In the genomic region with DNA sequence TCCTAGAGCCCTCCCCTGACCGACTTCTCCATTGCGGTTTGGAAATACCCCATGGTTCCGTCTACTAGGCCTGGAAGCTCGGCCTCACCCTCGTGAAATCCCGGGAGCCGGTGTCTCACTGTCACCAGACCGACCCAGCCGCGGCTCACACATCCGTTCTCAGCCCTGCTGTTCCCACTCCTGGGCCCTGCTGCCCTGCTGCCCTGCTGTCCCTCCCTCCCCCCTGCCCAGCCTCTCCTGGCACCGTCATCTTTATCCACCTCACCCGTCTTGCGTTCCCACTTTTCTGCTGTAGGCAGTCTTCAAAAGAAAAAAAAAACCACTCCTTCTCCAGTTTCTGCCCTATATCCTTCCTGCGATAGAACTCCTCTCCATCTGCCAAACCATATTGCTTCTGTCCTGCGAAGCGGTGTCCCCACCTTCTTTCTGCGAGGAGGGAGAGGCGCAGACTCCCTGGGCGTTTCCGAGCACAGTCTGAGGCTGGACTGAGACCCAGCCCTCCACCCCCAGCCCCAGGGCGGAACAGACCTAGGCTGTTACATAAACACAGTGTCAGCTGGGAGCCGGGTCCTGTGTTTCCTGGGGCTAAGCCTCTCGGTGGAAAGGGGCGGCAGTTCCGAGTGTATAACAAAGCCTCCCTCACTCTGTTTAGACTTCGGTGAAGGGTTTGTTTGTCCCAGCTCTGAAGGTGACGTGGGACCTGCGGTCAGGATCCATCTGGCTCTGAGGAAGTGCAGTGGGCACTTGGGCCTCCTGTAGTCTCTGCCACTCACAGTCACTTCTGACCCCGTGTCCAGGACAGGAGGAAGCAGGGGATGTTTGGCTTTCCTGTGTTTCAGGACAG, we compare ENCODE assay signal across 8 cellular contexts. TPM values are rescaled to one million over a fixed set of nuclear protein-coding genes. Genes with fewer than 3 reads are reported as not detected.
DNase-seq lines count a peak whose midpoint lies in the region; ATAC-seq and TF ChIP-seq lines count a peak whose summit lies in the region.

No MANE protein-coding gene starts in this region.

- H3K79me2 ChIP-seq in hepatocyte = peaks cover 73% of the 10 kb centered on the region

- H3K4me2 ChIP-seq in hepatocyte = peak overlapping the region; percentile 100

- BruUV-seq in A673 (replicated peaks; lab: Mats Ljungman, UMichigan) = no TSS peak

- no peaks in the 10 kb centered on the region for H3K9me2 ChIP-seq in hepatocyte (replicated peaks; ENCODE audit: insufficient read depth)

- POLR2A ChIA-PET in A673 (lab: Charles Lee; ENCODE audit: low non-redundant PET) = no interaction called here

- no peak overlapping the region for H2AFZ ChIP-seq in hepatocyte

- CTCF ChIA-PET in A673 (lab: Charles Lee) = no interaction called here

- H3K4me3 ChIP-seq in A673 (ENCODE audit: low read depth, low read length, poor library complexity, severe bottlenecking) (no peak overlapping the region), HFF-Myc (replicated peaks; ENCODE audit: low read depth, low read length) (peak overlapping the region; percentile 97), hepatocyte (no peak overlapping the region)

- TF ChIP-seq CTCF in A673 (conservative IDR thresholded peaks at IDR 0.05; ENCODE audit: low read depth, low read length) (no peak), HFF-Myc (IDR thresholded peaks at IDR 0.05; ENCODE audit: low read depth, low read length, missing control alignments) (no peak), hepatocyte (IDR thresholded peaks at IDR 0.05; ENCODE audit: poor library complexity) (no peak)

- peaks cover 61% of the 10 kb centered on the region for H4K20me1 ChIP-seq in hepatocyte (ENCODE audit: insufficient read depth, poor library complexity, severe bottlenecking)

- H3K9me3 ChIP-seq in A673 (ENCODE audit: low read depth, low read length, poor library complexity, severe bottlenecking) (no peaks in the 10 kb centered on the region), hepatocyte (ENCODE audit: low read depth) (no peaks in the 10 kb centered on the region)

- H3K36me3 ChIP-seq in A673 (ENCODE audit: insufficient read depth, low read length, poor library complexity, severe bottlenecking) (peaks cover 18% of the 10 kb centered on the region), hepatocyte (replicated peaks; ENCODE audit: insufficient read depth, low read depth) (no peaks in the 10 kb centered on the region)

- no peaks in the 10 kb centered on the region for H3K27me3 ChIP-seq in A673 (replicated peaks; ENCODE audit: insufficient read depth, low read depth, low read length, poor library complexity)
- H3K27me3 ChIP-seq in hepatocyte = no peaks in the 10 kb centered on the region

- intact Hi-C loops in A673 (cut with micrococcal nuclease; ENCODE audit: unreplicated experiment) = no loop called here

- 32% methylated on average over 26 of the region's 30 CpGs for WGBS in hepatocyte (ENCODE audit: low lambda C conversion rate, missing lambda C conversion rate)

- H3K4me1 ChIP-seq in A673 (ENCODE audit: insufficient read depth, low read length, poor library complexity, severe bottlenecking) (peaks cover 20% of the 10 kb centered on the region), hepatocyte (ENCODE audit: insufficient read depth) (peaks cover 38% of the 10 kb centered on the region)

- no peak for DNase-seq in A673 (ENCODE audit: low spot score)
- DNase-seq in HFF-Myc (ENCODE audit: extremely low read depth, low read depth) = no peak
- DNase-seq in anterior cingulate cortex (lab: John Stamatoyannopoulos, UW) = peak in 30 of 58 donors; percentile 4 to 59 (median 32)
- DNase-seq in hepatocyte (ENCODE audit: low spot score) = peak; percentile 74
- DNase-seq in pulmonary artery endothelial cell (ENCODE audit: low read depth, low spot score) = peak; percentile 91
- DNase-seq in NOMO-1 treated with dmso at 0.1 percent for 144 hours (lab: John Stamatoyannopoulos, UW; ENCODE audit: unreplicated experiment) = no peak

- H3K27ac ChIP-seq in A673 (ENCODE audit: low read depth, low read length, poor library complexity, severe bottlenecking) = peak overlapping the region; percentile 30
- H3K27ac ChIP-seq in hepatocyte = peak overlapping the region; percentile 83

- ATAC-seq in HG02759 (IDR thresholded peaks at IDR 0.05; ENCODE audit: unreplicated experiment) (no peak), HG03139 (IDR thresholded peaks at IDR 0.05; ENCODE audit: unreplicated experiment) (no peak)

RNA-seq across cellular contexts. Expression of a gene that starts 2.8 kb away (rescaled TPM):
- total RNA-seq in A673 (2021) = 115 and 133 TPM in 2 replicates
- total RNA-seq in hepatocyte = 23.7 and 44.0 TPM in 2 replicates
- polyA plus RNA-seq in hepatocyte = 56.7 and 63.5 TPM in 2 replicates
- 52.1 and 61.4 TPM in 2 replicates for total RNA-seq in pulmonary artery endothelial cell

RNA-seq across cellular contexts. Expression of a gene that starts 5.8 kb away (rescaled TPM):
- 43.8 and 44.7 TPM in 2 replicates for total RNA-seq in A673 (2021)
- total RNA-seq in hepatocyte = 40.5 and 45.0 TPM in 2 replicates
- 83.1 and 91.9 TPM in 2 replicates for polyA plus RNA-seq in hepatocyte
- total RNA-seq in pulmonary artery endothelial cell = 18.0 and 19.6 TPM in 2 replicates

RNA-seq across cellular contexts. Expression of a gene that starts 8.5 kb away (rescaled TPM):
- total RNA-seq in A673 (2021) (70.8 and 80.5 TPM in 2 replicates), hepatocyte (105 and 107 TPM in 2 replicates), pulmonary artery endothelial cell (67.0 and 75.0 TPM in 2 replicates)
- 193 and 202 TPM in 2 replicates for polyA plus RNA-seq in hepatocyte

RNA-seq across cellular contexts. Expression of a gene that starts 29.7 kb away (rescaled TPM):
- 213 and 222 TPM in 2 replicates for total RNA-seq in A673 (2021)
- total RNA-seq in hepatocyte = 153 and 188 TPM in 2 replicates
- polyA plus RNA-seq in hepatocyte = 167 and 175 TPM in 2 replicates
- 64.6 and 79.7 TPM in 2 replicates for total RNA-seq in pulmonary artery endothelial cell

RNA-seq across cellular contexts. Expression of a gene that starts 31.4 kb away (rescaled TPM):
- total RNA-seq in A673 (2021) = 21.1 and 25.7 TPM in 2 replicates
- 15.2 and 17.4 TPM in 2 replicates for total RNA-seq in hepatocyte
- 29.4 and 39.4 TPM in 2 replicates for polyA plus RNA-seq in hepatocyte
- total RNA-seq in pulmonary artery endothelial cell = 18.2 and 19.1 TPM in 2 replicates

Comparison
In these comparisons a context has a peak if more than half of its experiments do, and no peak if none do; other contexts are left out.
1. DNase-seq: peak in anterior cingulate cortex (30 of 58), hepatocyte (single experiment) and pulmonary artery endothelial cell (single experiment); none in A673 (single experiment), HFF-Myc (single experiment) and NOMO-1 treated with dmso at 0.1 percent for 144 hours (single experiment).